In genomic region chr2:210888035-210888434, GRCh38 we compare ENCODE assay signal across 25 cellular contexts.
"Had no signal": no experiment of that assay in that cellular context is flagged by ENCODE, and none has a peak within 500 bp of the region (broad histone marks: within the 10 kb centered on the region; RNA-seq: fewer than 3 reads in every experiment).

No MANE protein-coding gene starts in this region.

- H3K9me3 ChIP-seq: ovary, prostate gland, right lobe of liver, sigmoid colon, testis, tibial artery, transverse colon, vagina had no signal

- DNase-seq: naive thymus-derived CD4-positive, alpha-beta T cell; natural killer cell; occipital lobe; ovary; retina; sigmoid colon; small intestine; stimulated activated CD4-positive, alpha-beta T cell treated with anti-CD3 and anti-CD28 coated beads, Interleukin-15, amount 100 ng/mL, for 24 hours; stimulated activated CD4-positive, alpha-beta T cell treated with anti-CD3 and anti-CD28 coated beads, Interleukin-2, amount 100 ng/mL, for 24 hours; stimulated activated CD4-positive, alpha-beta T cell treated with anti-CD3 and anti-CD28 coated beads, Interleukin-2, amount 100 ng/mL, for 48 hours; stimulated activated CD4-positive, alpha-beta T cell treated with anti-CD3 and anti-CD28 coated beads, Interleukin-4, amount 100 ng/mL, for 24 hours; stimulated activated naive B cell treated with anti-CD40 and anti-IgM and Interleukin-4, amounts not matched to agents 10 μg/mL and 1 μg/mL and 100 μg/mL, for 72 hours; stimulated activated naive CD4-positive, alpha-beta T cell treated with Interleukin-2 at 50 U/mL for 16 hours; stomach; testis; tibial artery; transverse colon had no signal

- H3K36me3 ChIP-seq: neural progenitor cell, ovary, prostate gland, right lobe of liver, sigmoid colon, stomach, suprapubic skin, tibial artery, transverse colon, vagina had no signal

- H3K27me3 ChIP-seq: neural progenitor cell, ovary, right lobe of liver, sigmoid colon, stomach, suprapubic skin, testis, tibial artery, transverse colon, vagina had no signal

- H3K4me1 ChIP-seq: neural progenitor cell, parathyroid adenoma, prostate gland, right lobe of liver, sigmoid colon, stomach, suprapubic skin, testis, tibial artery, transverse colon, vagina had no signal

- ATAC-seq: naive thymus-derived CD4-positive, alpha-beta T cell; natural killer cell; right cardiac atrium; right lobe of liver; stimulated activated effector memory CD8-positive, alpha-beta T cell treated with anti-CD3 and anti-CD28 coated beads, Interleukin-12 subunit alpha, Interleukin-12 subunit beta, amount 100 ng/mL, for 72 hours; stimulated activated naive B cell treated with anti-CD40 and anti-IgM and Interleukin-4, amounts not matched to agents 10 μg/mL and 1 μg/mL and 100 μg/mL, for 72 hours had no signal

- H3K4me3 ChIP-seq: neural progenitor cell, ovary, prostate gland, right lobe of liver, sigmoid colon, stomach, suprapubic skin, testis, tibial artery, transverse colon, vagina had no signal

- H3K27ac ChIP-seq: neural progenitor cell, ovary, parathyroid adenoma, prostate gland, right lobe of liver, sigmoid colon, stomach, suprapubic skin, testis, tibial artery, transverse colon, vagina had no signal
